Comparison of ENCODE assay signal across 1 cellular context in genomic region chr2:127464470-127465257, GRCh38.
TF ChIP-seq lines count a peak whose summit lies in the region.

No MANE protein-coding gene starts in this region.

TF ChIP-seq in HEK293, 187 proteins besides CTCF, POLR2A, EP300 and RAD21 (continued from another document):
- TF ChIP-seq, protein P1, sequence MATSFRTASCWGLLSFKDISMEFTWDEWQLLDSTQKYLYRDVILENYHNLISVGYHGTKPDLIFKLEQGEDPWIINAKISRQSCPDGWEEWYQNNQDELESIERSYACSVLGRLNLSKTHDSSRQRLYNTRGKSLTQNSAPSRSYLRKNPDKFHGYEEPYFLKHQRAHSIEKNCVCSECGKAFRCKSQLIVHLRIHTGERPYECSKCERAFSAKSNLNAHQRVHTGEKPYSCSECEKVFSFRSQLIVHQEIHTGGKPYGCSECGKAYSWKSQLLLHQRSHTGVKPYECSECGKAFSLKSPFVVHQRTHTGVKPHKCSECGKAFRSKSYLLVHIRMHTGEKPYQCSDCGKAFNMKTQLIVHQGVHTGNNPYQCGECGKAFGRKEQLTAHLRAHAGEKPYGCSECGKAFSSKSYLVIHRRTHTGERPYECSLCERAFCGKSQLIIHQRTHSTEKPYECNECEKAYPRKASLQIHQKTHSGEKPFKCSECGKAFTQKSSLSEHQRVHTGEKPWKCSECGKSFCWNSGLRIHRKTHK (tag by site-specific recombination; IDR thresholded peaks at IDR 0.05) = no peak
- no peak for TF ChIP-seq ZNF175 (tag by site-specific recombination; IDR thresholded peaks at IDR 0.05)
